ENCODE assay signal across 1 cellular context in the genomic region with DNA sequence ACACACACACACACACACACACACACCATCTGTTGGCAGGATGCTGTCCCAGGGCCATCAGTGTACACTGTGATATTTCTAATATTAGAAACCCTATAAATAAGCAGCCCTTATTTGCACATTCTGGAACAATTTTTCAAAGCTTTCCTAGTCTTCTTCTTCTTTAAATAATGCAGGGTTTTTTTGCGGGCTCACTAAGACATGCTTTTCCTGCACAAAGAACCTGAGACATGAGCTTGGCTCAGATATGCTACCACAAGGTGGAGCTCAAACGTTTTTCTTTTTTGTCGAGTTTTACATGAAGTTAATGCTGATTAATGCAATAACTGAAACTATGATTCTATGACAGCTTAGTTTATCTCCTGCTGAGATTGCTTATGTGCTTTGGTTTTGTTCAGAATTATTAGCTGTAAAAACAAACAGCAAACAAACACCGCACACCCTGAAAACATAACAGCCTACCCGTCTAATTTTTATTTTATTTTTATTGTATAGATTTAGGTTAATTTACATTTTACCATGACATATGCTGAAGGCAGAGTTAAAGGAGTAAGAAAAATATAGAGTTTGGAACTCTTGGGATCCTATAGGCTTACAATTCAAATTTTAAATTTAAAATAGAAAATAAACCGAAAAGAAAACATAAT.
A peak's percentile ranks its signal among the peaks of the same experiment; 100 is the strongest.
TF ChIP-seq lines count a peak whose summit lies in the region.

No MANE protein-coding gene starts in this region.

TF ChIP-seq in HepG2, 621 proteins besides CTCF, POLR2A, EP300 and RAD21 (continued from another document):
- TF ChIP-seq ZZZ3 (CRISPR knock-in tag; IDR thresholded peaks at IDR 0.05; ENCODE audit: borderline replicate concordance), result no peak
- TF ChIP-seq, protein P1, sequence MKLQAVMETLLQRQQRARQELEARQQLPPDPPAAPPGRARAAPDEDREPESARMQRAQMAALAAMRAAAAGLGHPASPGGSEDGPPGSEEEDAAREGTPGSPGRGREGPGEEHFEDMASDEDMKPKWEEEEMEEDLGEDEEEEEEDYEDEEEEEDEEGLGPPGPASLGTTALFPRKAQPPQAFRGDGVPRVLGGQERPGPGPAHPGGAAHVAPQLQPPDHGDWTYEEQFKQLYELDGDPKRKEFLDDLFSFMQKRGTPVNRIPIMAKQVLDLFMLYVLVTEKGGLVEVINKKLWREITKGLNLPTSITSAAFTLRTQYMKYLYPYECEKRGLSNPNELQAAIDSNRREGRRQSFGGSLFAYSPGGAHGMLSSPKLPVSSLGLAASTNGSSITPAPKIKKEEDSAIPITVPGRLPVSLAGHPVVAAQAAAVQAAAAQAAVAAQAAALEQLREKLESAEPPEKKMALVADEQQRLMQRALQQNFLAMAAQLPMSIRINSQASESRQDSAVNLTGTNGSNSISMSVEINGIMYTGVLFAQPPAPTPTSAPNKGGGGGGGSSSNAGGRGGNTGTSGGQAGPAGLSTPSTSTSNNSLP (IDR thresholded peaks at IDR 0.05; ENCODE audit: low read depth, low read length), result peak; percentile 76
- no peak for TF ChIP-seq SRF (IDR thresholded peaks at IDR 0.05; ENCODE audit: low read depth, low read length)
TF ChIP-seq in HepG2: peak in this region for 7.
